Comparison of ENCODE assay signal across 4 cellular contexts in the genomic region with DNA sequence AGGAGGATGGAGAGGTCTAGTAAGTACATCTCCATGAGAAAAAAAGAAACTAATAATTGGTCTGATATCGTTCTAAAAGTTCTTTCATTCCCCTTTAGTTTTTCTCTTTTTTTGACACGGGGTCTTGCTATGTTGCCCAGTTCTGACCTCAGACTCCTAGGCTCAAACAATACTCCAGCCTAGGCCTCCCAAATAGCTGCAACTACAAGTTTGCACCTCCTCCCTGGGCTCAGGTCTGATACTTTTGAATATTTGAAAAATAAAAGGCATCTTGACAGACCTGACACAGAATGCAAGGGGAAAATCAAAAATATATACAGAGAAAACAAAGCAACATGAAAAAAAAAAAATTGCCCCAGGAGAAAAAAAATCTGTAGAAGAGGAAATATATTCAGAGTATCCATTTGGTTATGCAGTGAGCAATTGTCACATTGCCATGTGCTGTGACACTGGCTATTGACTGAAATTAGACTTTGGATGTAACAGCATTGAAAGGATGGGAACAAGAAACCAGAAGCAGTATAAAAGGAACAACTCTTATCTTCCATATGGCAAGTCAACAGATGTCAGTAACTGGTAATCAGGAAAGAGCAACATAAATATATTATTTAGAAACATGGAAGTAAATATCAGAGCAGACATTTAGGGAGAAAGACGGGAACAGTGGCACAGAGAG.
TF ChIP-seq lines count a peak whose summit lies in the region.

No MANE protein-coding gene starts in this region.

TF ChIP-seq in SK-N-SH, 30 proteins besides CTCF, POLR2A, EP300 and RAD21 (continued from another document):
- TF ChIP-seq FOXJ3 (CRISPR knock-in tag; IDR thresholded peaks at IDR 0.05) (no peak), NRF1 (IDR thresholded peaks at IDR 0.05; ENCODE audit: low read depth, low read length) (no peak), MXI1 (IDR thresholded peaks at IDR 0.05; ENCODE audit: low read depth, low read length) (no peak), YY1 (IDR thresholded peaks at IDR 0.05; ENCODE audit: low read depth) (no peak), CHD2 (IDR thresholded peaks at IDR 0.05; ENCODE audit: low read length, partially characterized antibody) (no peak), TCF12 (IDR thresholded peaks at IDR 0.05) (no peak), FOXM1 (IDR thresholded peaks at IDR 0.05; ENCODE audit: low read depth) (no peak), TAF1 (IDR thresholded peaks at IDR 0.05; ENCODE audit: borderline replicate concordance, low read depth, low read length) (no peak)
- TF ChIP-seq, protein P1, sequence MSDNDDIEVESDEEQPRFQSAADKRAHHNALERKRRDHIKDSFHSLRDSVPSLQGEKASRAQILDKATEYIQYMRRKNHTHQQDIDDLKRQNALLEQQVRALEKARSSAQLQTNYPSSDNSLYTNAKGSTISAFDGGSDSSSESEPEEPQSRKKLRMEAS (IDR thresholded peaks at IDR 0.05; ENCODE audit: low read depth): no peak
- TF ChIP-seq, protein P2, sequence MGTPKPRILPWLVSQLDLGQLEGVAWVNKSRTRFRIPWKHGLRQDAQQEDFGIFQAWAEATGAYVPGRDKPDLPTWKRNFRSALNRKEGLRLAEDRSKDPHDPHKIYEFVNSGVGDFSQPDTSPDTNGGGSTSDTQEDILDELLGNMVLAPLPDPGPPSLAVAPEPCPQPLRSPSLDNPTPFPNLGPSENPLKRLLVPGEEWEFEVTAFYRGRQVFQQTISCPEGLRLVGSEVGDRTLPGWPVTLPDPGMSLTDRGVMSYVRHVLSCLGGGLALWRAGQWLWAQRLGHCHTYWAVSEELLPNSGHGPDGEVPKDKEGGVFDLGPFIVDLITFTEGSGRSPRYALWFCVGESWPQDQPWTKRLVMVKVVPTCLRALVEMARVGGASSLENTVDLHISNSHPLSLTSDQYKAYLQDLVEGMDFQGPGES (IDR thresholded peaks at IDR 0.05; ENCODE audit: low read depth, low read length): no peak

TF ChIP-seq in SK-N-SH treated with all-trans-retinoic acid at 6 μM for 48 hours, 23 proteins besides CTCF, POLR2A, EP300 and RAD21:
- TF ChIP-seq, protein P3, sequence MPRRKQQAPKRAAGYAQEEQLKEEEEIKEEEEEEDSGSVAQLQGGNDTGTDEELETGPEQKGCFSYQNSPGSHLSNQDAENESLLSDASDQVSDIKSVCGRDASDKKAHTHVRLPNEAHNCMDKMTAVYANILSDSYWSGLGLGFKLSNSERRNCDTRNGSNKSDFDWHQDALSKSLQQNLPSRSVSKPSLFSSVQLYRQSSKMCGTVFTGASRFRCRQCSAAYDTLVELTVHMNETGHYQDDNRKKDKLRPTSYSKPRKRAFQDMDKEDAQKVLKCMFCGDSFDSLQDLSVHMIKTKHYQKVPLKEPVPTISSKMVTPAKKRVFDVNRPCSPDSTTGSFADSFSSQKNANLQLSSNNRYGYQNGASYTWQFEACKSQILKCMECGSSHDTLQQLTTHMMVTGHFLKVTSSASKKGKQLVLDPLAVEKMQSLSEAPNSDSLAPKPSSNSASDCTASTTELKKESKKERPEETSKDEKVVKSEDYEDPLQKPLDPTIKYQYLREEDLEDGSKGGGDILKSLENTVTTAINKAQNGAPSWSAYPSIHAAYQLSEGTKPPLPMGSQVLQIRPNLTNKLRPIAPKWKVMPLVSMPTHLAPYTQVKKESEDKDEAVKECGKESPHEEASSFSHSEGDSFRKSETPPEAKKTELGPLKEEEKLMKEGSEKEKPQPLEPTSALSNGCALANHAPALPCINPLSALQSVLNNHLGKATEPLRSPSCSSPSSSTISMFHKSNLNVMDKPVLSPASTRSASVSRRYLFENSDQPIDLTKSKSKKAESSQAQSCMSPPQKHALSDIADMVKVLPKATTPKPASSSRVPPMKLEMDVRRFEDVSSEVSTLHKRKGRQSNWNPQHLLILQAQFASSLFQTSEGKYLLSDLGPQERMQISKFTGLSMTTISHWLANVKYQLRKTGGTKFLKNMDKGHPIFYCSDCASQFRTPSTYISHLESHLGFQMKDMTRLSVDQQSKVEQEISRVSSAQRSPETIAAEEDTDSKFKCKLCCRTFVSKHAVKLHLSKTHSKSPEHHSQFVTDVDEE (CRISPR knock-in tag; IDR thresholded peaks at IDR 0.05): no peak
- TF ChIP-seq ZNF565 (CRISPR knock-in tag; conservative IDR thresholded peaks at IDR 0.05; ENCODE audit: low read depth) (no peak), TOX (CRISPR knock-in tag; IDR thresholded peaks at IDR 0.05; ENCODE audit: borderline replicate concordance) (no peak)

TF ChIP-seq in HEK293, 187 proteins besides CTCF, POLR2A, EP300 and RAD21 (continued from another document):
- peak; percentile 61; the same call in 1 of the 2 replicates for TF ChIP-seq ZNF121 (tag by site-specific recombination; IDR thresholded peaks at IDR 0.05)

TF ChIP-seq in K562, 482 proteins besides CTCF, POLR2A, EP300 and RAD21 (continued from another document):
- no peak for TF ChIP-seq NEUROD1 (IDR thresholded peaks at IDR 0.05; ENCODE audit: borderline replicate concordance, low read depth, low read length, partially characterized antibody)
- TF ChIP-seq STAT5A (IDR thresholded peaks at IDR 0.05; ENCODE audit: borderline replicate concordance, low read length): no peak
- TF ChIP-seq ZNF121 (CRISPR knock-in tag; conservative IDR thresholded peaks at IDR 0.05): peak; percentile 81
- TF ChIP-seq, protein P4, sequence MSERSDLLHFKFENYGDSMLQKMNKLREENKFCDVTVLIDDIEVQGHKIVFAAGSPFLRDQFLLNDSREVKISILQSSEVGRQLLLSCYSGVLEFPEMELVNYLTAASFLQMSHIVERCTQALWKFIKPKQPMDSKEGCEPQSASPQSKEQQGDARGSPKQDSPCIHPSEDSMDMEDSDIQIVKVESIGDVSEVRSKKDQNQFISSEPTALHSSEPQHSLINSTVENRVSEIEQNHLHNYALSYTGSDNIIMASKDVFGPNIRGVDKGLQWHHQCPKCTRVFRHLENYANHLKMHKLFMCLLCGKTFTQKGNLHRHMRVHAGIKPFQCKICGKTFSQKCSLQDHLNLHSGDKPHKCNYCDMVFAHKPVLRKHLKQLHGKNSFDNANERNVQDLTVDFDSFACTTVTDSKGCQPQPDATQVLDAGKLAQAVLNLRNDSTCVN (CRISPR knock-in tag; IDR thresholded peaks at IDR 0.05): no peak
